15 cellular contexts compared by ENCODE assay signal in the genomic region with DNA sequence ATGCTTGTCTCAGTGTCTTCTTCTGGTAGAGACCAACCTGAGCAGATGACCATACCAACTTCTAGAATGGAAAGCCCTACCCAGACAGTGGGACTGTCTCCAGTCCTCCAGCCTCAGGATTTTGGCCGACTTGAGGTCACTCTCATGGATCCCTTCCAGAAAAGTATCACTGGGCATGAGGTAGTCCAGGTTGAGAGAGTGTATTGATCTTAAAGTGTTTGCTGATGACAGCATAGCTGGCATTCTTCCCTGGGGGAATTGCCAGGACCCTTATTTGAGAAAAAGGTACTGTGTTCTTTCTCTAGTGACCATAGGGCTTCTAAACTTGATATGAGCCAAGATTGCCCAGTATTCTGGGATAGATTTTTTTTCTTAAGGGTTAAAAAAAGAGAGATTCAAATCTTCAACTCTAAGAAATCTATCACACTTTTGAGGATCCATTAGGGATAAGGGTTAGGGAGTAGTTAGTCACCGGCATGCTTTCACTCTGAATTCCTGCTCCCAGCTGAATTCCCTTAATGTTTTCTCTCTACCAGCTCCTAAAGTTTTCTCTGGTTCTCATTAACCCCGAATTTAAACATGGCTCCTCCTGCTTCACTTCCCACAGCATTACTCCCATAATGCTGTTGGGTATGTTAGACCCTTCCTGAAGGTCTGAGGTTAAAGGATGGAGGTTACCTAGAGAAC.
"Had no signal": no experiment of that assay in that cellular context is flagged by ENCODE, and none has a peak within 500 bp of the region (broad histone marks: within the 10 kb centered on the region; RNA-seq: fewer than 3 reads in every experiment).

No MANE protein-coding gene starts in this region.

- H3K4me3 ChIP-seq: esophagus muscularis mucosa, heart left ventricle, left ventricle myocardium inferior, right atrium auricular region had no signal

- H3K27me3 ChIP-seq: esophagus muscularis mucosa, heart left ventricle, neutrophil, right atrium auricular region had no signal

- DNase-seq: effector memory CD8-positive, alpha-beta T cell; heart left ventricle; hypothalamus; kidney glomerular epithelial cell; left ventricle myocardium inferior; mesendoderm; naive thymus-derived CD8-positive, alpha-beta T cell; posterior cingulate gyrus; small intestine; stimulated activated CD4-positive, alpha-beta T cell treated with anti-CD3 and anti-CD28 coated beads, Interleukin-12 subunit alpha, Interleukin-12 subunit beta, amount 100 ng/mL, for 4 hours; stimulated activated naive CD4-positive, alpha-beta T cell treated with Interleukin-2 at 50 U/mL for 16 hours had no signal

- H3K27ac ChIP-seq: epithelial cell of prostate, esophagus muscularis mucosa, heart left ventricle, left ventricle myocardium inferior, neutrophil, right atrium auricular region had no signal

- H3K36me3 ChIP-seq: esophagus muscularis mucosa, heart left ventricle, left ventricle myocardium inferior, neutrophil, right atrium auricular region had no signal

- H3K9me3 ChIP-seq: esophagus muscularis mucosa, heart left ventricle, left ventricle myocardium inferior, neutrophil, right atrium auricular region had no signal

- ATAC-seq: effector memory CD8-positive, alpha-beta T cell; heart left ventricle; naive thymus-derived CD8-positive, alpha-beta T cell had no signal

- H3K4me1 ChIP-seq: esophagus muscularis mucosa, heart left ventricle, left ventricle myocardium inferior, right atrium auricular region had no signal
